Comparison of ENCODE assay signal across 1 cellular context in genomic region chr12:51911788-51912711, GRCh38.
TF ChIP-seq lines count a peak whose summit lies in the region.

No MANE protein-coding gene starts in this region.

TF ChIP-seq in SK-N-SH, 30 proteins besides CTCF, POLR2A, EP300 and RAD21 (continued from another document):
- no peak for TF ChIP-seq REST (IDR thresholded peaks at IDR 0.05; ENCODE audit: low read depth, low read length)
